10 cellular contexts compared by ENCODE assay signal in the genomic region with DNA sequence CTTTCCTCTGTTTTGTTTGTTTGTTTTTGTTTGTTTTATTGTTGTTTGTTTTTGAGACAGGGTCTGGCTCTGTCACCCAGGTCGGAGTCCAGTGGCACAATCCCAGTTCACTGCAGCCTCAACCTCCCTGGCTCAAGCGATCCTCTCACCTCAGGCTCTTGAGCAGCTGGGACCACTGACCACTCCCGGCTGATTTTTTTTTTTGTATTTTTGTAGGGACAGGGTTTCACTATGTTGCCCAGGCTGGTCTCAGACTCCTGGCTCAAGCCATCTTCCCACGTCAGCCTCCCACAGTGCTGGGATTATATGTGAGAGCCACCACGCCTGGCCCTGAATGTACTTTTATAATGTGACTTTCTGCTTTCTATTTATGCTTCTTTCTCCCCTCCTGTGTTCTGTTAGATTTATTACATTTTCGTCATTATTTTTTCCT. TPM values are rescaled to one million over a fixed set of nuclear protein-coding genes. Genes with fewer than 3 reads are reported as not detected.
DNase-seq lines count a peak whose midpoint lies in the region; ATAC-seq and TF ChIP-seq lines count a peak whose summit lies in the region.
"Had no signal": no experiment of that assay in that cellular context is flagged by ENCODE, and none has a peak within 500 bp of the region (broad histone marks: within the 10 kb centered on the region; RNA-seq: fewer than 3 reads in every experiment).

No MANE protein-coding gene starts in this region.

- H3K27ac ChIP-seq in RWPE1: peak overlapping the region; percentile 91; the same call in 1 of the 2 replicates
- H3K27ac ChIP-seq in esophagus muscularis mucosa (replicated peaks in 1 of 4): peak overlapping the region; percentile 86 to 95 (median 92)
- peak overlapping the region; percentile 95 for H3K27ac ChIP-seq in psoas muscle

- no peaks in the 10 kb centered on the region for H3K9me3 Mint-ChIP-seq in Calu3 (ENCODE audit: low read depth, unreplicated experiment)

- no TSS peak for BruUV-seq in Calu3 (replicated peaks; lab: Mats Ljungman, UMichigan)

- H3K4me1 Mint-ChIP-seq in Calu3 (ENCODE audit: low read depth, unreplicated experiment): peaks cover 5% of the 10 kb centered on the region

- TF ChIP-seq CTCF in Calu3 (IDR thresholded peaks at IDR 0.05; ENCODE audit: unreplicated experiment) (no peak), RWPE1 (conservative IDR thresholded peaks at IDR 0.05; ENCODE audit: low read depth) (no peak), esophagus muscularis mucosa (IDR thresholded peaks at IDR 0.05) (no peak), psoas muscle (IDR thresholded peaks at IDR 0.05) (no peak)

- POLR2A ChIA-PET in RWPE1 (lab: Yijun Ruan, JAX; ENCODE audit: low non-redundant PET): no interaction called here

- peaks cover 13% of the 10 kb centered on the region for H3K27me3 Mint-ChIP-seq in Calu3 (ENCODE audit: unreplicated experiment)

- no peak for ATAC-seq in psoas muscle
- ATAC-seq: foreskin keratinocyte had no signal

- H3K4me3 Mint-ChIP-seq in Calu3 (ENCODE audit: low read depth, unreplicated experiment): peak overlapping the region; percentile 66

- TF ChIP-seq EP300 in esophagus muscularis mucosa (IDR thresholded peaks at IDR 0.05): no peak

- peak overlapping the region; percentile 74 for H3K27ac Mint-ChIP-seq in Calu3 (ENCODE audit: unreplicated experiment)

- peaks cover 14% of the 10 kb centered on the region for H3K36me3 Mint-ChIP-seq in Calu3 (ENCODE audit: insufficient read depth, unreplicated experiment)

- no peaks in the 10 kb centered on the region for H3K9me3 ChIP-seq in esophagus muscularis mucosa
- no peaks in the 10 kb centered on the region for H3K9me3 ChIP-seq in psoas muscle

- TF ChIP-seq POLR2A in esophagus muscularis mucosa (IDR thresholded peaks at IDR 0.05; ENCODE audit: low read depth): no peak

- DNase-seq in Calu3 (no peak), RWPE1 (ENCODE audit: low spot score) (no peak), esophagus muscularis mucosa (ENCODE audit: extremely low spot score) (no peak), psoas muscle (no peak), NCI-H2227 (lab: John Stamatoyannopoulos, UW; ENCODE audit: unreplicated experiment) (no peak), NCI-H2171 (lab: John Stamatoyannopoulos, UW) (no peak), HCEC 1CT (no peak), germinal center (ENCODE audit: low spot score) (no peak)
- DNase-seq: foreskin keratinocyte, NCI-H1436 treated with DMSO at 0.1 percent for 48 hours had no signal

- intact Hi-C loops in Calu3 (cut with micrococcal nuclease; ENCODE audit: unreplicated experiment) (no loop called here), esophagus muscularis mucosa (cut with DNase I) (no loop called here), psoas muscle (cut with DNase I) (no loop called here)

- CTCF ChIA-PET in Calu3 (lab: Charles Lee): interaction anchor here (0.5 to 2.4 kb wide), 2 partner anchors 11 to 133 kb away, joined by 5 to 6 read pairs; no protein-coding TSS in a partner anchor
- CTCF ChIA-PET in RWPE1 (lab: Yijun Ruan, JAX): interaction anchor here (0.6 to 1.0 kb wide), 6 partner anchors 8 to 186 kb away, joined by 3 to 7 read pairs (median 3); partner anchors contain the start of gene CDK11A

- 81% methylated on average over 6 of the region's 6 CpGs for WGBS in esophagus muscularis mucosa
- 78 to 81% (median 79%) methylated on average over 6 of the region's 6 CpGs for WGBS in psoas muscle, 3 donors

- peak overlapping the region in 3 of 4 donors; percentile 71 to 87 (median 84) for H3K4me3 ChIP-seq in esophagus muscularis mucosa
- H3K4me3 ChIP-seq in psoas muscle: peak overlapping the region; percentile 88

- H3K36me3 ChIP-seq in esophagus muscularis mucosa (no peaks in the 10 kb centered on the region), psoas muscle (ENCODE audit: insufficient read depth in 1 of 2, low read depth in 1 of 2) (no peaks in the 10 kb centered on the region)

- H3K27me3 ChIP-seq in esophagus muscularis mucosa: peaks cover 0 to 9% (median 0%) of the 10 kb centered on the region in 4 donors
- no peaks in the 10 kb centered on the region for H3K27me3 ChIP-seq in psoas muscle (ENCODE audit: insufficient read depth in 3 of 3, low read length in 2 of 3)

- H3K4me1 ChIP-seq in esophagus muscularis mucosa: peaks cover 28 to 38% (median 34%) of the 10 kb centered on the region in 4 donors
- peaks cover 44% of the 10 kb centered on the region for H3K4me1 ChIP-seq in psoas muscle

RNA-seq across cellular contexts. Expression of gene CALML6, which starts 5.0 kb away (rescaled TPM):
- total RNA-seq in Calu3 (2022): 0.59 and 1.3 TPM in 2 replicates
- not detected for total RNA-seq in esophagus muscularis mucosa
- 10 to 100 TPM in 2 of 4 donors, 1 to 10 TPM in 2; 4.2 to 54.5 (median 16.0) TPM for total RNA-seq in psoas muscle
- polyA plus RNA-seq in psoas muscle: 10 to 100 TPM in 2 of 3 donors, 1 to 10 TPM in 1; 9.7 to 75.4 (median 49.8) TPM
- total RNA-seq: foreskin keratinocyte had no signal

RNA-seq across cellular contexts. Expression of gene TMEM52, which starts 9.0 kb away (rescaled TPM):
- 0.64 and 1.1 TPM in 2 replicates for total RNA-seq in Calu3 (2022)
- total RNA-seq in esophagus muscularis mucosa: 1 to 10 TPM in 3 of 4 donors, not detected in 1; 1.4 to 6.3 (median 4.2) TPM
- 100 to 1,000 TPM in 1 of 4 donors, 10 to 100 TPM in 3; 37.2 to 107 (median 53.4) TPM for total RNA-seq in psoas muscle
- polyA plus RNA-seq in psoas muscle: 100 to 1,000 TPM in 2 of 3 donors, 10 to 100 TPM in 1; 42.0 to 137 (median 114) TPM

RNA-seq across cellular contexts. Expression of gene GNB1, which starts 19.2 kb away (rescaled TPM):
- total RNA-seq in Calu3 (2022) (251 and 252 TPM in 2 replicates), esophagus muscularis mucosa (100 to 1,000 TPM; 124 to 166 (median 161) TPM), psoas muscle (10 to 100 TPM; 68.0 to 90.3 (median 75.9) TPM)
- polyA plus RNA-seq in psoas muscle: 100 to 1,000 TPM in 1 of 3 donors, 10 to 100 TPM in 2; 32.3 to 100 (median 58.4) TPM

Comparison
In these comparisons a context has a peak if more than half of its experiments do, and no peak if none do; other contexts are left out.
1. RNA of gene TMEM52, which starts 9.0 kb away (total RNA-seq): 37.2 to 107 TPM in psoas muscle; 1.4 to 6.3 TPM in esophagus muscularis mucosa and 0.64 to 1.1 TPM in Calu3; every median in the first group is over 4 times any median in the second.
2. Peak in every context shown above with its lines, with median percentiles within 50 percentile points of each other: H3K27ac ChIP-seq.